Comparison of ENCODE assay signal across 24 cellular contexts in the genomic region with DNA sequence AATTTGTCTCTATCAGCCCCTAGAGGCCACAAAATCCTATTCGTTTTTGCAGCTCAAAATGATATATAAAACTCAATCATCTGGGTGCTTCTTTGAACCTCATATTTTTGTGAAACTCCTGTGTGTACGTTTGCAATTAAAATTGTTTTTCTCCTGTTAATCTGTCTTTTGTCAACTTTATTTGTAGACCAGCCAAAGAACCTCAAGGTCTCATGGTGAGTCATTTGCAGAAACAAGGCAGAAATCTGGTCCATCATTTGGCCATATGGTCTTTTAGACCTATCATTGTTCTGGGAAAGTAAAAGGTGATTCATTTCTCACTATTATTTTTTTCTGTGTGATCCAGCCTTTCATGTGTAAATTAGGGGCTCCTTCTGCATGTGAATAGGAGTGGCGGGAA.
DNase-seq lines count a peak whose midpoint lies in the region; ATAC-seq and TF ChIP-seq lines count a peak whose summit lies in the region.
"Had no signal": no experiment of that assay in that cellular context is flagged by ENCODE, and none has a peak within 500 bp of the region (broad histone marks: within the 10 kb centered on the region; RNA-seq: fewer than 3 reads in every experiment).

No MANE protein-coding gene starts in this region.

- no peaks in the 10 kb centered on the region for H3K27me3 Mint-ChIP-seq in activated CD4-positive, alpha-beta T cell treated with anti-CD3 and anti-CD28 coated beads, Interleukin-2, amount 10 ng/mL, durations not matched to agents 24 days and 14 days
- no peaks in the 10 kb centered on the region for H3K27me3 Mint-ChIP-seq in endodermal cell (ENCODE audit: insufficient read depth)
- H3K27me3 Mint-ChIP-seq: activated naive CD4-positive, alpha-beta T cell treated with anti-CD3 and anti-CD28 coated beads, Interleukin-2, amount 10 ng/mL, durations not matched to agents 7 days and 5 days; CD4-positive, alpha-beta memory T cell had no signal

- TF ChIP-seq POLR2A in upper lobe of left lung (IDR thresholded peaks at IDR 0.05): no peak

- 75 to 86% methylated on average over 2 of the region's 3 CpGs for WGBS in endodermal cell (ENCODE audit: insufficient coverage in 1 of 2, insufficient read length in 1 of 2), 2 experiments
- 77 to 78% methylated on average over 3 of the region's 3 CpGs for WGBS in upper lobe of left lung, 2 donors

- no peak overlapping the region for H3K27ac ChIP-seq in endodermal cell (ENCODE audit: low read depth, low read length)
- H3K27ac ChIP-seq in upper lobe of left lung: no peak overlapping the region
- H3K27ac ChIP-seq: esophagus squamous epithelium, neural progenitor cell, testis had no signal

- H3K9me3 ChIP-seq in endodermal cell (ENCODE audit: control insufficient read depth, low read length) (no peaks in the 10 kb centered on the region), upper lobe of left lung (no peaks in the 10 kb centered on the region)
- H3K9me3 ChIP-seq: esophagus squamous epithelium, testis had no signal

- H3K9ac ChIP-seq in endodermal cell (ENCODE audit: extremely low read depth, low read length, poor library complexity, severe bottlenecking): no peak overlapping the region
- H3K9ac ChIP-seq: neural progenitor cell had no signal

- H3K27me3 ChIP-seq in endodermal cell (ENCODE audit: control insufficient read depth, insufficient read depth, low read length, poor library complexity, severe bottlenecking): no peaks in the 10 kb centered on the region
- H3K27me3 ChIP-seq in upper lobe of left lung: no peaks in the 10 kb centered on the region
- H3K27me3 ChIP-seq: esophagus squamous epithelium, neural progenitor cell, testis had no signal

- intact Hi-C loops in activated CD4-positive, alpha-beta T cell treated with anti-CD3 and anti-CD28 coated beads, Interleukin-2, amount 10 ng/mL, durations not matched to agents 24 days and 14 days (cut with micrococcal nuclease): no loop called here

- no peaks in the 10 kb centered on the region for H3K4me1 Mint-ChIP-seq in activated CD4-positive, alpha-beta T cell treated with anti-CD3 and anti-CD28 coated beads, Interleukin-2, amount 10 ng/mL, durations not matched to agents 24 days and 14 days
- H3K4me1 Mint-ChIP-seq in endodermal cell: peaks cover 3% of the 10 kb centered on the region
- H3K4me1 Mint-ChIP-seq: activated naive CD4-positive, alpha-beta T cell treated with anti-CD3 and anti-CD28 coated beads, Interleukin-2, amount 10 ng/mL, durations not matched to agents 7 days and 5 days; CD4-positive, alpha-beta memory T cell; stimulated activated naive B cell treated with anti-CD40 and anti-IgM and Interleukin-4, amounts not matched to agents 10 μg/mL and 1 μg/mL and 100 μg/mL, for 72 hours had no signal

- peak; percentile 55 for DNase-seq in EH (ENCODE audit: low read depth)
- peak; percentile 36 for DNase-seq in astrocyte of the hippocampus (ENCODE audit: low read depth, low spot score)
- peak; percentile 46 to 60 for DNase-seq in foreskin fibroblast
- DNase-seq in activated CD4-positive, alpha-beta T cell treated with anti-CD3 and anti-CD28 coated beads, Interleukin-2, amount 10 ng/mL, durations not matched to agents 24 days and 14 days: no peak
- no peak for DNase-seq in endodermal cell
- DNase-seq in activated CD8-positive, alpha-beta memory T cell treated with anti-CD3 and anti-CD28 coated beads, Interleukin-2, amount 50 U/mL, for 4 hours: no peak
- no peak for DNase-seq in upper lobe of left lung
- DNase-seq: activated CD4-positive, CD25-positive, alpha-beta regulatory T cell treated with anti-CD3 and anti-CD28 coated beads, Interleukin-2, amount 50 U/mL, for 72 hours; activated naive CD4-positive, alpha-beta T cell treated with anti-CD3 and anti-CD28 coated beads, Interleukin-2, amount 10 ng/mL, durations not matched to agents 7 days and 5 days; activated T-cell treated with anti-CD3 and anti-CD28 coated beads, Interleukin-2, amount 50 U/mL, for 4 hours; CD4-positive, alpha-beta memory T cell; esophagus squamous epithelium; kidney glomerular epithelial cell; mammary epithelial cell; NCI-H1436 treated with DMSO at 0.1 percent for 48 hours; NCI-H2171; NCI-H526 treated with DMSO at 0.1 percent for 48 hours; stimulated activated CD4-positive, alpha-beta T cell treated with anti-CD3 and anti-CD28 coated beads, Interleukin-2, amount 100 ng/mL, for 48 hours; stimulated activated naive B cell treated with anti-CD40 and anti-IgM and Interleukin-4, amounts not matched to agents 10 μg/mL and 1 μg/mL and 100 μg/mL, for 72 hours; T-helper 9 cell; testis had no signal

- no peaks in the 10 kb centered on the region for H3K36me3 ChIP-seq in endodermal cell (ENCODE audit: control insufficient read depth, insufficient read depth, low read length)
- H3K36me3 ChIP-seq in upper lobe of left lung: no peaks in the 10 kb centered on the region
- H3K36me3 ChIP-seq: esophagus squamous epithelium, neural progenitor cell had no signal

- no peak overlapping the region for H3K4me3 Mint-ChIP-seq in activated CD4-positive, alpha-beta T cell treated with anti-CD3 and anti-CD28 coated beads, Interleukin-2, amount 10 ng/mL, durations not matched to agents 24 days and 14 days
- H3K4me3 Mint-ChIP-seq in endodermal cell: no peak overlapping the region
- H3K4me3 Mint-ChIP-seq: activated naive CD4-positive, alpha-beta T cell treated with anti-CD3 and anti-CD28 coated beads, Interleukin-2, amount 10 ng/mL, durations not matched to agents 7 days and 5 days; activated T-cell treated with anti-CD3 and anti-CD28 coated beads, Interleukin-2, amount 50 U/mL, for 4 hours; CD4-positive, alpha-beta memory T cell; neural progenitor cell; stimulated activated naive B cell treated with anti-CD40 and anti-IgM and Interleukin-4, amounts not matched to agents 10 μg/mL and 1 μg/mL and 100 μg/mL, for 72 hours had no signal

- TF ChIP-seq CTCF in LNCAP (IDR thresholded peaks at IDR 0.05): 0 out of 2 replicates have a peak, but pooled peaks have one; percentile 10
- TF ChIP-seq CTCF in foreskin fibroblast (IDR thresholded peaks at IDR 0.05; ENCODE audit: low read depth, low read length): no peak
- no peak for TF ChIP-seq CTCF in endodermal cell (conservative IDR thresholded peaks at IDR 0.05)
- no peak for TF ChIP-seq CTCF in upper lobe of left lung (IDR thresholded peaks at IDR 0.05)

- no peaks in the 10 kb centered on the region for H3K9me3 Mint-ChIP-seq in activated CD4-positive, alpha-beta T cell treated with anti-CD3 and anti-CD28 coated beads, Interleukin-2, amount 10 ng/mL, durations not matched to agents 24 days and 14 days
- peaks cover 11% of the 10 kb centered on the region for H3K9me3 Mint-ChIP-seq in endodermal cell
- H3K9me3 Mint-ChIP-seq: activated naive CD4-positive, alpha-beta T cell treated with anti-CD3 and anti-CD28 coated beads, Interleukin-2, amount 10 ng/mL, durations not matched to agents 7 days and 5 days; activated T-cell treated with anti-CD3 and anti-CD28 coated beads, Interleukin-2, amount 50 U/mL, for 4 hours; CD4-positive, alpha-beta memory T cell; neural progenitor cell; stimulated activated naive B cell treated with anti-CD40 and anti-IgM and Interleukin-4, amounts not matched to agents 10 μg/mL and 1 μg/mL and 100 μg/mL, for 72 hours had no signal

- H3K4me3 ChIP-seq in foreskin fibroblast (ENCODE audit: low read depth in 1 of 2, low read length in 2 of 2): no peak overlapping the region
- H3K4me3 ChIP-seq in endodermal cell (ENCODE audit: low read length): no peak overlapping the region
- H3K4me3 ChIP-seq in upper lobe of left lung: no peak overlapping the region
- H3K4me3 ChIP-seq: esophagus squamous epithelium, neural progenitor cell, smooth muscle cell, testis had no signal

- no peaks in the 10 kb centered on the region for H3K4me1 ChIP-seq in endodermal cell (ENCODE audit: control insufficient read depth, insufficient read depth, low read length)
- no peaks in the 10 kb centered on the region for H3K4me1 ChIP-seq in upper lobe of left lung
- H3K4me1 ChIP-seq: esophagus squamous epithelium, neural progenitor cell, testis had no signal

- no peak for TF ChIP-seq EP300 in upper lobe of left lung (IDR thresholded peaks at IDR 0.05)

- no peak overlapping the region for H3K27ac Mint-ChIP-seq in activated CD4-positive, alpha-beta T cell treated with anti-CD3 and anti-CD28 coated beads, Interleukin-2, amount 10 ng/mL, durations not matched to agents 24 days and 14 days
- H3K27ac Mint-ChIP-seq in endodermal cell: no peak overlapping the region
- H3K27ac Mint-ChIP-seq: activated naive CD4-positive, alpha-beta T cell treated with anti-CD3 and anti-CD28 coated beads, Interleukin-2, amount 10 ng/mL, durations not matched to agents 7 days and 5 days; CD4-positive, alpha-beta memory T cell; neural progenitor cell; stimulated activated naive B cell treated with anti-CD40 and anti-IgM and Interleukin-4, amounts not matched to agents 10 μg/mL and 1 μg/mL and 100 μg/mL, for 72 hours had no signal

- no peak for ATAC-seq in upper lobe of left lung (ENCODE audit: low FRiP score in 2 of 2)
- ATAC-seq: activated T-cell treated with anti-CD3 and anti-CD28 coated beads, Interleukin-2, amount 50 U/mL, for 4 hours; stimulated activated naive B cell treated with anti-CD40 and anti-IgM and Interleukin-4, amounts not matched to agents 10 μg/mL and 1 μg/mL and 100 μg/mL, for 72 hours had no signal

- H3K36me3 Mint-ChIP-seq in activated CD4-positive, alpha-beta T cell treated with anti-CD3 and anti-CD28 coated beads, Interleukin-2, amount 10 ng/mL, durations not matched to agents 24 days and 14 days (ENCODE audit: low read depth): no peaks in the 10 kb centered on the region
- no peaks in the 10 kb centered on the region for H3K36me3 Mint-ChIP-seq in endodermal cell (ENCODE audit: low read depth)
- H3K36me3 Mint-ChIP-seq: activated naive CD4-positive, alpha-beta T cell treated with anti-CD3 and anti-CD28 coated beads, Interleukin-2, amount 10 ng/mL, durations not matched to agents 7 days and 5 days; CD4-positive, alpha-beta memory T cell; neural progenitor cell; stimulated activated naive B cell treated with anti-CD40 and anti-IgM and Interleukin-4, amounts not matched to agents 10 μg/mL and 1 μg/mL and 100 μg/mL, for 72 hours had no signal

Comparison
In these comparisons a context has a peak if more than half of its experiments do, and no peak if none do; other contexts are left out.
1. DNase-seq: peak in EH (single experiment), astrocyte of the hippocampus (single experiment) and foreskin fibroblast (2 of 2); none in activated CD4-positive, alpha-beta T cell treated with anti-CD3 and anti-CD28 coated beads, Interleukin-2, amount 10 ng/mL, durations not matched to agents 24 days and 14 days (single experiment), endodermal cell (single experiment), activated CD8-positive, alpha-beta memory T cell treated with anti-CD3 and anti-CD28 coated beads, Interleukin-2, amount 50 U/mL, for 4 hours (single experiment) and upper lobe of left lung (0 of 2).